ENCODE assay signal across 9 cellular contexts in genomic region chr22:24521791-24522245, GRCh38. TPM values are rescaled to one million over a fixed set of nuclear protein-coding genes. Genes with fewer than 3 reads are reported as not detected.
A peak's percentile ranks its signal among the peaks of the same experiment; 100 is the strongest.
DNase-seq lines count a peak whose midpoint lies in the region; ATAC-seq and TF ChIP-seq lines count a peak whose summit lies in the region.
"Had no signal": no experiment of that assay in that cellular context is flagged by ENCODE, and none has a peak within 500 bp of the region (broad histone marks: within the 10 kb centered on the region; RNA-seq: fewer than 3 reads in every experiment).

No MANE protein-coding gene starts in this region.

- in situ Hi-C loops in gastrocnemius medialis (cut with MboI; ENCODE audit: low sequenced_read_pairs in 4 of 4) = loop anchor here (5.0 to 10.0 kb wide), 3 partner anchors 97 to 197 kb away; partner anchors contain the start of gene ADORA2A (in 1 of the 4)

- ATAC-seq in gastrocnemius medialis (peak; percentile 48 to 55), HG02870 (IDR thresholded peaks at IDR 0.05; ENCODE audit: unreplicated experiment) (no peak)

- H3K4me1 ChIP-seq in gastrocnemius medialis = peaks cover 4 to 7% of the 10 kb centered on the region in 2 donors

- peak in 3 of 5 experiments; percentile 34 to 46 (median 46) for TF ChIP-seq CTCF in gastrocnemius medialis (IDR thresholded peaks at IDR 0.05 in 4 of 5, conservative IDR thresholded peaks at IDR 0.05 in 1 of 5)

- H3K27ac ChIP-seq in gastrocnemius medialis = no peak overlapping the region
- H3K27ac ChIP-seq: SK-N-MC had no signal

- no peak overlapping the region for H3K4me3 ChIP-seq in gastrocnemius medialis
- H3K4me3 ChIP-seq: SK-N-MC had no signal

- DNase-seq in DMS153 (lab: John Stamatoyannopoulos, UW) (peak; percentile 91), HT1080 (ENCODE audit: low read depth) (peak; percentile 69), NCI-H82 (lab: John Stamatoyannopoulos, UW) (peak; percentile 76), glomerular endothelial cell (ENCODE audit: extremely low read depth, low read depth, low spot score) (peak; percentile 67), gastrocnemius medialis (no peak), cortex of kidney (lab: John Stamatoyannopoulos, UW) (no peak)
- peak; percentile 29 for DNase-seq in activated T-cell treated with anti-CD3 and anti-CD28 coated beads, Interleukin-2, amount 50 U/mL, for 1 hour

- TF ChIP-seq POLR2A in gastrocnemius medialis (IDR thresholded peaks at IDR 0.05) = no peak

- H3K27me3 ChIP-seq in gastrocnemius medialis = no peaks in the 10 kb centered on the region

- H3K9me3 ChIP-seq in gastrocnemius medialis = no peaks in the 10 kb centered on the region

- H3K36me3 ChIP-seq in gastrocnemius medialis = no peaks in the 10 kb centered on the region

- intact Hi-C loops in gastrocnemius medialis (cut with DNase I; ENCODE audit: low total_unique reads) = loop anchor here (10.0 kb wide), 1 partner anchor 197 kb away; no protein-coding TSS in a partner anchor

RNA-seq across cellular contexts. Expression of gene UPB1, which starts 26.7 kb away (rescaled TPM):
- not detected in 2 replicates for total RNA-seq in HT1080 (2014; rRNA removed; shearing (Covaris generic))
- 0.05 and 0.15 TPM in 2 replicates for polyA plus RNA-seq in HT1080 (2015; cell fraction: cytosol; rRNA removed)
- 0.14 and 0.45 TPM in 2 replicates for polyA plus RNA-seq in HT1080 (2015; cell fraction: nucleus; rRNA removed)
- total RNA-seq in glomerular endothelial cell (0.24 and 0.35 TPM in 2 replicates), gastrocnemius medialis (under 1 TPM; 0.20 to 0.25 (median 0.22) TPM)

RNA-seq across cellular contexts. Expression of gene GUCD1, which starts 33.1 kb away (rescaled TPM):
- total RNA-seq in HT1080 (2014; rRNA removed; shearing (Covaris generic)) = 167 and 172 TPM in 2 replicates
- 52.2 and 65.9 TPM in 2 replicates for polyA plus RNA-seq in HT1080 (2015; cell fraction: cytosol; rRNA removed)
- polyA plus RNA-seq in HT1080 (2015; cell fraction: nucleus; rRNA removed) = 37.3 and 39.5 TPM in 2 replicates
- 116 and 135 TPM in 2 replicates for total RNA-seq in glomerular endothelial cell
- total RNA-seq in gastrocnemius medialis = 100 to 1,000 TPM; 215 to 315 (median 238) TPM

RNA-seq across cellular contexts. Expression of gene SNRPD3, which starts 34.0 kb away (rescaled TPM):
- total RNA-seq in HT1080 (2014; rRNA removed; shearing (Covaris generic)) = 278 and 339 TPM in 2 replicates
- polyA plus RNA-seq in HT1080 (2015; cell fraction: cytosol; rRNA removed) = 284 and 330 TPM in 2 replicates
- 122 and 135 TPM in 2 replicates for polyA plus RNA-seq in HT1080 (2015; cell fraction: nucleus; rRNA removed)
- total RNA-seq in glomerular endothelial cell (163 and 240 TPM in 2 replicates), gastrocnemius medialis (100 to 1,000 TPM; 119 to 166 (median 145) TPM)

Comparison
In these comparisons a context has a peak if more than half of its experiments do, and no peak if none do; other contexts are left out.
1. DNase-seq: peak in DMS153 (single experiment), HT1080 (single experiment), NCI-H82 (single experiment), activated T-cell treated with anti-CD3 and anti-CD28 coated beads, Interleukin-2, amount 50 U/mL, for 1 hour (single experiment) and glomerular endothelial cell (single experiment); none in gastrocnemius medialis (0 of 2) and cortex of kidney (single experiment).